In genomic region chr9:125759812-125760134, GRCh38 we compare ENCODE assay signal across 8 cellular contexts. TPM values are rescaled to one million over a fixed set of nuclear protein-coding genes. Genes with fewer than 3 reads are reported as not detected.
DNase-seq lines count a peak whose midpoint lies in the region; ATAC-seq, FAIRE-seq and TF ChIP-seq lines count a peak whose summit lies in the region.

No MANE protein-coding gene starts in this region.

- H3K9ac ChIP-seq in parathyroid adenoma = peak overlapping the region; percentile 28

- FAIRE-seq in H54 (lab: Jason Lieb, UNC) = peak; percentile 94

- H3K9me3 ChIP-seq in parathyroid adenoma (ENCODE audit: control insufficient read depth, low read length) (no peaks in the 10 kb centered on the region), esophagus squamous epithelium (no peaks in the 10 kb centered on the region), body of pancreas (no peaks in the 10 kb centered on the region)

- no peaks in the 10 kb centered on the region for H3K27me3 ChIP-seq in parathyroid adenoma (ENCODE audit: control insufficient read depth, insufficient read depth, low read length)
- no peaks in the 10 kb centered on the region for H3K27me3 ChIP-seq in esophagus squamous epithelium
- H3K27me3 ChIP-seq in body of pancreas = no peaks in the 10 kb centered on the region

- H3K79me2 ChIP-seq in parathyroid adenoma = peaks cover 29% of the 10 kb centered on the region

- H3K36me3 ChIP-seq in parathyroid adenoma (ENCODE audit: control insufficient read depth, insufficient read depth, low read length) = no peaks in the 10 kb centered on the region
- no peaks in the 10 kb centered on the region for H3K36me3 ChIP-seq in esophagus squamous epithelium
- H3K36me3 ChIP-seq in body of pancreas (replicated peaks in 1 of 2; ENCODE audit: insufficient read depth in 1 of 2, low read depth in 2 of 2) = no peaks in the 10 kb centered on the region

- DNase-seq in H54 (ENCODE audit: insufficient read length, low spot score) (no peak), NCI-H82 treated with DMSO at 0.1 percent for 48 hours (lab: John Stamatoyannopoulos, UW; ENCODE audit: unreplicated experiment) (peak; percentile 29), fibroblast of the aortic adventitia (ENCODE audit: low read depth) (peak; percentile 38), esophagus squamous epithelium (lab: John Stamatoyannopoulos, UW) (no peak), body of pancreas (no peak)

- WGBS in esophagus squamous epithelium, 2 donors = 66 to 73% methylated on average over 7 of the region's 7 CpGs
- WGBS in body of pancreas, 2 donors = 43 to 55% methylated on average over 7 of the region's 7 CpGs

- ATAC-seq in HG03571 (IDR thresholded peaks at IDR 0.05; ENCODE audit: unreplicated experiment) (no peak), body of pancreas (no peak), GM18505 (IDR thresholded peaks at IDR 0.05; ENCODE audit: unreplicated experiment) (no peak)

- H3K4me3 ChIP-seq in fibroblast of the aortic adventitia (ENCODE audit: low read depth, low read length) (peak overlapping the region; percentile 49), parathyroid adenoma (ENCODE audit: low read depth, low read length) (peak overlapping the region; percentile 44), esophagus squamous epithelium (peak overlapping the region in 2 of 4 donors; percentile 12 to 42), body of pancreas (no peak overlapping the region)

- no peak overlapping the region for H3K27ac ChIP-seq in parathyroid adenoma
- no peak overlapping the region for H3K27ac ChIP-seq in esophagus squamous epithelium
- H3K27ac ChIP-seq in body of pancreas = peak overlapping the region in 2 of 4 donors; percentile 10 to 66

- peaks cover 21% of the 10 kb centered on the region for H3K4me1 ChIP-seq in parathyroid adenoma
- H3K4me1 ChIP-seq in esophagus squamous epithelium = peaks cover 4 to 52% (median 6%) of the 10 kb centered on the region in 3 donors
- H3K4me1 ChIP-seq in body of pancreas = peaks cover 3% of the 10 kb centered on the region

- TF ChIP-seq CTCF in fibroblast of the aortic adventitia (IDR thresholded peaks at IDR 0.05; ENCODE audit: insufficient read depth, low read length) (no peak), parathyroid adenoma (IDR thresholded peaks at IDR 0.05) (no peak), esophagus squamous epithelium (IDR thresholded peaks at IDR 0.05) (no peak), body of pancreas (IDR thresholded peaks at IDR 0.05) (no peak)

- intact Hi-C loops in esophagus squamous epithelium (cut with DNase I) = no loop called here
- intact Hi-C loops in body of pancreas (cut with DNase I) = no loop called here

- peak overlapping the region; percentile 73 for H3K4me2 ChIP-seq in parathyroid adenoma (ENCODE audit: low read length)

- H2AFZ ChIP-seq in parathyroid adenoma = no peak overlapping the region

- no peak for TF ChIP-seq POLR2A in H54 (IDR thresholded peaks at IDR 0.05; ENCODE audit: low read depth, low read length)
- no peak for TF ChIP-seq POLR2A in esophagus squamous epithelium (IDR thresholded peaks at IDR 0.05)
- TF ChIP-seq POLR2A in body of pancreas (IDR thresholded peaks at IDR 0.05) = no peak
- no peak for TF ChIP-seq POLR2A in GM18505 (IDR thresholded peaks at IDR 0.05; ENCODE audit: borderline replicate concordance, extremely low read depth, insufficient read depth, insufficient read length)

RNA-seq across cellular contexts. Expression of gene PBX3, which starts 12.6 kb away (rescaled TPM):
- total RNA-seq in fibroblast of the aortic adventitia (ENCODE audit: low replicate concordance) (42.6 and 62.4 TPM in 2 replicates), esophagus squamous epithelium (10 to 100 TPM; 10.2 to 27.1 (median 12.7) TPM), body of pancreas (10 to 100 TPM; 12.5 to 36.3 TPM)

RNA-seq across cellular contexts. Expression of gene MAPKAP1, which starts 52.8 kb away (rescaled TPM):
- total RNA-seq in fibroblast of the aortic adventitia (ENCODE audit: low replicate concordance) (90.6 and 95.0 TPM in 2 replicates), esophagus squamous epithelium (10 to 100 TPM; 59.0 to 87.0 (median 70.9) TPM), body of pancreas (10 to 100 TPM; 83.7 to 91.8 TPM)

Comparison
In these comparisons a context has a peak if more than half of its experiments do, and no peak if none do; other contexts are left out.
1. DNase-seq: peak in NCI-H82 treated with DMSO at 0.1 percent for 48 hours (single experiment) and fibroblast of the aortic adventitia (single experiment); none in H54 (single experiment), esophagus squamous epithelium (single experiment) and body of pancreas (0 of 4).
2. H3K4me3 ChIP-seq: peak in fibroblast of the aortic adventitia (single experiment) and parathyroid adenoma (single experiment); none in body of pancreas (0 of 2).